ENCODE assay signal across 21 cellular contexts in genomic region chr1:80893140-80893539, GRCh38.
DNase-seq lines count a peak whose midpoint lies in the region; ATAC-seq and TF ChIP-seq lines count a peak whose summit lies in the region.
"Had no signal": no experiment of that assay in that cellular context is flagged by ENCODE, and none has a peak within 500 bp of the region (broad histone marks: within the 10 kb centered on the region; RNA-seq: fewer than 3 reads in every experiment).

No MANE protein-coding gene starts in this region.

- peak; percentile 61 for ATAC-seq in GM18498 (IDR thresholded peaks at IDR 0.05; ENCODE audit: unreplicated experiment)
- ATAC-seq in HG03378 (IDR thresholded peaks at IDR 0.05; ENCODE audit: unreplicated experiment): peak; percentile 76
- ATAC-seq in activated T-helper 17 cell treated with anti-CD3 and anti-CD28 coated beads, Interleukin-2, amount 50 U/mL, for 72 hours (replicated peaks): no peak
- no peak for ATAC-seq in HG03095 (IDR thresholded peaks at IDR 0.05; ENCODE audit: unreplicated experiment)
- ATAC-seq: activated CD8-positive, alpha-beta T cell treated with anti-CD3 and anti-CD28 coated beads for 36 hours had no signal

- no peaks in the 10 kb centered on the region for H3K36me3 ChIP-seq in endodermal cell (ENCODE audit: control insufficient read depth, insufficient read depth, low read length)
- no peaks in the 10 kb centered on the region for H3K36me3 ChIP-seq in neuron (ENCODE audit: insufficient read depth, low read length)
- H3K36me3 ChIP-seq: esophagus squamous epithelium, spleen had no signal

- H3K9me3 Mint-ChIP-seq in endodermal cell: no peaks in the 10 kb centered on the region
- peaks cover 7% of the 10 kb centered on the region for H3K9me3 Mint-ChIP-seq in activated T-helper 17 cell treated with anti-CD3 and anti-CD28 coated beads, Interleukin-2, amount 50 U/mL, for 72 hours
- H3K9me3 Mint-ChIP-seq: activated CD8-positive, alpha-beta T cell treated with anti-CD3 and anti-CD28 coated beads for 36 hours; activated T-helper 2 cell treated with anti-CD3 and anti-CD28 coated beads, Interferon-gamma antibody, Interleukin-2, Interleukin-4, amounts not matched to agents 10 μg/mL and 5 μg/mL and 100 μg/mL, durations not matched to agents 14 hours and 24 hours and 36 hours; dendritic cell treated with granulocyte-macrophage colony-stimulating factor and Interleukin-4, amounts not matched to agents 40 ng/mL and 50 ng/mL, for 4 days had no signal

- TF ChIP-seq CTCF in endodermal cell (conservative IDR thresholded peaks at IDR 0.05): no peak

- H3K9me3 ChIP-seq in endodermal cell (ENCODE audit: control insufficient read depth, low read length) (no peaks in the 10 kb centered on the region), neuron (ENCODE audit: low read length) (no peaks in the 10 kb centered on the region)
- H3K9me3 ChIP-seq: esophagus squamous epithelium, SK-N-SH, spleen had no signal

- no peak overlapping the region for H3K9ac ChIP-seq in endodermal cell (ENCODE audit: extremely low read depth, low read length, poor library complexity, severe bottlenecking)
- H3K9ac ChIP-seq: SK-N-SH had no signal

- H3K27me3 Mint-ChIP-seq in endodermal cell (ENCODE audit: insufficient read depth): no peaks in the 10 kb centered on the region
- H3K27me3 Mint-ChIP-seq in activated T-helper 17 cell treated with anti-CD3 and anti-CD28 coated beads, Interleukin-2, amount 50 U/mL, for 72 hours: no peaks in the 10 kb centered on the region
- H3K27me3 Mint-ChIP-seq: activated CD8-positive, alpha-beta T cell treated with anti-CD3 and anti-CD28 coated beads for 36 hours; dendritic cell treated with granulocyte-macrophage colony-stimulating factor and Interleukin-4, amounts not matched to agents 40 ng/mL and 50 ng/mL, for 4 days; stimulated activated naive CD8-positive, alpha-beta T cell treated with anti-CD3 and anti-CD28 coated beads, Interleukin-15, Interleukin-2, amounts not matched to agents 100 ng/mL and 50 ng/mL, for 24 hours had no signal

- no peaks in the 10 kb centered on the region for H3K27me3 ChIP-seq in endodermal cell (ENCODE audit: control insufficient read depth, insufficient read depth, low read length, poor library complexity, severe bottlenecking)
- no peaks in the 10 kb centered on the region for H3K27me3 ChIP-seq in neuron (ENCODE audit: insufficient read depth, low read length)
- H3K27me3 ChIP-seq: esophagus squamous epithelium, spleen had no signal

- no peak overlapping the region for H3K4me3 ChIP-seq in endodermal cell (ENCODE audit: low read length)
- H3K4me3 ChIP-seq in neuron (ENCODE audit: low read length): peak overlapping the region; percentile 26
- H3K4me3 ChIP-seq: esophagus squamous epithelium, lung, spleen had no signal

- H3K27ac ChIP-seq in endodermal cell (ENCODE audit: low read depth, low read length): no peak overlapping the region
- H3K27ac ChIP-seq: esophagus squamous epithelium, spleen had no signal

- WGBS in endodermal cell (ENCODE audit: insufficient coverage in 1 of 2, insufficient read length in 1 of 2), 2 experiments: 86 to 97% methylated on average over 1 to 2 of the region's 2 CpGs

- no peak for DNase-seq in endodermal cell
- DNase-seq in LoVo (ENCODE audit: low spot score): no peak
- DNase-seq in foreskin melanocyte: no peak
- DNase-seq: activated CD8-positive, alpha-beta T cell treated with anti-CD3 and anti-CD28 coated beads for 36 hours; aorta; Calu3; esophagus squamous epithelium; GDM1; HFFc6; NCI-H1048; SK-N-SH; spleen had no signal

- H3K4me1 ChIP-seq in endodermal cell (ENCODE audit: control insufficient read depth, insufficient read depth, low read length): no peaks in the 10 kb centered on the region
- H3K4me1 ChIP-seq in neuron (ENCODE audit: insufficient read depth, low read length): peaks cover 13% of the 10 kb centered on the region

- peak overlapping the region; percentile 11 for H3K27ac Mint-ChIP-seq in endodermal cell
- no peak overlapping the region for H3K27ac Mint-ChIP-seq in activated T-helper 17 cell treated with anti-CD3 and anti-CD28 coated beads, Interleukin-2, amount 50 U/mL, for 72 hours
- H3K27ac Mint-ChIP-seq: activated CD8-positive, alpha-beta T cell treated with anti-CD3 and anti-CD28 coated beads for 36 hours; activated T-helper 2 cell treated with anti-CD3 and anti-CD28 coated beads, Interferon-gamma antibody, Interleukin-2, Interleukin-4, amounts not matched to agents 10 μg/mL and 5 μg/mL and 100 μg/mL, durations not matched to agents 14 hours and 24 hours and 36 hours; dendritic cell treated with granulocyte-macrophage colony-stimulating factor and Interleukin-4, amounts not matched to agents 40 ng/mL and 50 ng/mL, for 4 days; HFFc6; stimulated activated naive CD8-positive, alpha-beta T cell treated with anti-CD3 and anti-CD28 coated beads, Interleukin-15, Interleukin-2, amounts not matched to agents 100 ng/mL and 50 ng/mL, for 24 hours had no signal

- peaks cover 7% of the 10 kb centered on the region for H3K4me1 Mint-ChIP-seq in endodermal cell
- no peaks in the 10 kb centered on the region for H3K4me1 Mint-ChIP-seq in activated T-helper 17 cell treated with anti-CD3 and anti-CD28 coated beads, Interleukin-2, amount 50 U/mL, for 72 hours

- peak overlapping the region; percentile 99 for H2AFZ ChIP-seq in neuron (ENCODE audit: low read depth, low read length)

- no peak overlapping the region for H3K4me3 Mint-ChIP-seq in endodermal cell
- no peak overlapping the region for H3K4me3 Mint-ChIP-seq in activated T-helper 17 cell treated with anti-CD3 and anti-CD28 coated beads, Interleukin-2, amount 50 U/mL, for 72 hours
- H3K4me3 Mint-ChIP-seq: activated CD8-positive, alpha-beta T cell treated with anti-CD3 and anti-CD28 coated beads for 36 hours; dendritic cell treated with granulocyte-macrophage colony-stimulating factor and Interleukin-4, amounts not matched to agents 40 ng/mL and 50 ng/mL, for 4 days; HFFc6; stimulated activated naive CD8-positive, alpha-beta T cell treated with anti-CD3 and anti-CD28 coated beads, Interleukin-15, Interleukin-2, amounts not matched to agents 100 ng/mL and 50 ng/mL, for 24 hours had no signal

- no peaks in the 10 kb centered on the region for H3K36me3 Mint-ChIP-seq in endodermal cell (ENCODE audit: low read depth)
- no peaks in the 10 kb centered on the region for H3K36me3 Mint-ChIP-seq in activated T-helper 17 cell treated with anti-CD3 and anti-CD28 coated beads, Interleukin-2, amount 50 U/mL, for 72 hours (ENCODE audit: low read depth)

Comparison
In these comparisons a context has a peak if more than half of its experiments do, and no peak if none do; other contexts are left out.
1. ATAC-seq: peak in GM18498 (single experiment) and HG03378 (single experiment); none in activated T-helper 17 cell treated with anti-CD3 and anti-CD28 coated beads, Interleukin-2, amount 50 U/mL, for 72 hours (single experiment) and HG03095 (single experiment).